In genomic region chr2:8119782-8120551, GRCh38 we compare ENCODE assay signal across 1 cellular context.
TF ChIP-seq lines count a peak whose summit lies in the region.

No MANE protein-coding gene starts in this region.

TF ChIP-seq in HepG2, 621 proteins besides CTCF, POLR2A, EP300 and RAD21 (continued from another document and continues in another):
- peak; percentile 84; the same call in 1 of the 2 replicates for TF ChIP-seq ETV5 (CRISPR knock-in tag; IDR thresholded peaks at IDR 0.05; ENCODE audit: borderline replicate concordance)
- TF ChIP-seq KAT7 (CRISPR knock-in tag; IDR thresholded peaks at IDR 0.05; ENCODE audit: borderline replicate concordance): 0 out of 2 replicates have a peak, but pooled peaks have one; percentile 14
- peak; percentile 9 for TF ChIP-seq CBX1 (IDR thresholded peaks at IDR 0.05; ENCODE audit: low read depth)
- 0 out of 2 replicates have a peak, but pooled peaks have one; percentile 10 for TF ChIP-seq ATF5 (CRISPR knock-in tag; IDR thresholded peaks at IDR 0.05; ENCODE audit: low read depth)
- peak; percentile 79; the same call in 1 of the 2 replicates for TF ChIP-seq ZNF691 (CRISPR knock-in tag; IDR thresholded peaks at IDR 0.05; ENCODE audit: borderline replicate concordance, low read depth)
- TF ChIP-seq HMGXB4 (CRISPR knock-in tag; IDR thresholded peaks at IDR 0.05; ENCODE audit: borderline replicate concordance in 1 of 2, low read depth in 1 of 2): peak; percentile 34 to 45; a peak in 1 of 4 replicates
- no peak for TF ChIP-seq MLLT10 (CRISPR knock-in tag; IDR thresholded peaks at IDR 0.05)
- TF ChIP-seq TFDP2 (CRISPR knock-in tag; IDR thresholded peaks at IDR 0.05): peak; percentile 51
- TF ChIP-seq ZNF580 (CRISPR knock-in tag; IDR thresholded peaks at IDR 0.05; ENCODE audit: borderline replicate concordance, low read depth): peak; percentile 20; the same call in 1 of the 2 replicates
- 0 out of 2 replicates have a peak, but pooled peaks have one; percentile 55 for TF ChIP-seq AFF4 (CRISPR knock-in tag; IDR thresholded peaks at IDR 0.05)
- TF ChIP-seq ELK4 (CRISPR knock-in tag; IDR thresholded peaks at IDR 0.05; ENCODE audit: borderline replicate concordance): no peak
- no peak for TF ChIP-seq ZHX2 (IDR thresholded peaks at IDR 0.05; ENCODE audit: low read depth)
- TF ChIP-seq ZHX2 (CRISPR knock-in tag; IDR thresholded peaks at IDR 0.05; ENCODE audit: borderline replicate concordance): peak; percentile 84
- peak; percentile 88 for TF ChIP-seq ZBTB43 (CRISPR knock-in tag; conservative IDR thresholded peaks at IDR 0.05)
- TF ChIP-seq KDM6A (CRISPR knock-in tag; IDR thresholded peaks at IDR 0.05; ENCODE audit: low read depth): peak; percentile 51; the same call in 1 of the 2 replicates
- peak; percentile 86 for TF ChIP-seq PHF21A (CRISPR knock-in tag; IDR thresholded peaks at IDR 0.05)
- TF ChIP-seq HNF1A (IDR thresholded peaks at IDR 0.05; ENCODE audit: low read depth): peak; percentile 59
- TF ChIP-seq HNF1A (CRISPR knock-in tag; IDR thresholded peaks at IDR 0.05; ENCODE audit: borderline replicate concordance): peak; percentile 86; the same call in 1 of the 2 replicates
- no peak; the same call in 1 of the 2 replicates for TF ChIP-seq ZNF460 (CRISPR knock-in tag; IDR thresholded peaks at IDR 0.05; ENCODE audit: borderline replicate concordance)
